1 cellular context compared by ENCODE assay signal in the genomic region with DNA sequence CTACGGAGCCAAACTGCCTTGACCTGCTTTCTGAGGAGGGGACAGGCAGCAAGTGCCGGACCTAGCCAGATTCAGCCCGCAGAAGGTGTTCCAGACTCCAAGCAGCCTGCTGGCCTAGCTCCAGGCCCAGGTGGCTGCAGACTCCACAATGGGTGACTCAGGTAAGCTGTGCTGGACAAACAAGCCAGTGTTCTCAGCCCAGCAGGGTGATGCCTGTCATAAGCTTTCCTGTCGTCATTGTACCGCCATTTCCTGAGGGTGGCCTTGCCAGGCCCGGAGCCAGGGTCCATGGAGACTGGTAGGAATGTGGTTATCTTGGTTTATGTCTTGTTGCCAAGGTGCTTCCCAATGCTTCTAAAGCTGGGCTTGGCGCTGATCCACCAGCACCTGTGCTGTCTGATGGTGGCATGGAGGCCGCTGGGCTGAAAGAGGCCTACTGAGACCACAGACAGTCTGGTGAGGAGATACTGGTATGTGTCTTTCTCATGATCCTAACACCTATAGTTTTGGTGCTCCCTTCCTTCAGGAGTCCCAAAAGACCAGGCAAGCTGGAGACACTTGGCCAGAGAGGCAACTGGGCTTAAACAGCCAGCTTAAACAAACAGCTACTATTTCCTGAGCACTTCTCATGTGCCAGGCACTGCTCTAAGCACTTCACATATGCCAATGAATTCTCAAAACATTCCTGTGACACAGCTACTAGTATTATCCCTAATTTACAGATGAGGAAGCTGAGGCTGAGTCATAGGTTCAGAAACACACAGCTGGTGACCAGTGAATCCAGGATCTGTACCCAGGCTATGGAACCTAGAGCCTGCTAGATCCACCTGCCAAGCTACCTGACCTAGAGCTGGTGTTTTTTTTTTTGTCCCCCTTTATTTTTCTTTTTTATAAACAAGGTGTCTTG.
A peak's percentile ranks its signal among the peaks of the same experiment; 100 is the strongest.
TF ChIP-seq lines count a peak whose summit lies in the region.

No MANE protein-coding gene starts in this region.

TF ChIP-seq in K562, 482 proteins besides CTCF, POLR2A, EP300 and RAD21 (continued from another document and continues in another):
- TF ChIP-seq GATA2 (CRISPR knock-in tag; IDR thresholded peaks at IDR 0.05) (no peak), FOXK2 (conservative IDR thresholded peaks at IDR 0.05 in 1 of 2, IDR thresholded peaks at IDR 0.05 in 1 of 2; ENCODE audit: low read depth in 2 of 2) (no peak), SREBF1 (IDR thresholded peaks at IDR 0.05; ENCODE audit: borderline replicate concordance, low read depth, low read length) (no peak), NFRKB (IDR thresholded peaks at IDR 0.05; ENCODE audit: low read depth) (no peak), RBM25 (IDR thresholded peaks at IDR 0.05; ENCODE audit: low read depth, low read length, severe bottlenecking) (peak; percentile 61), ESRRA (IDR thresholded peaks at IDR 0.05; ENCODE audit: borderline replicate concordance, low read depth) (no peak), KLF13 (tag; IDR thresholded peaks at IDR 0.05; ENCODE audit: borderline replicate concordance, low read depth) (no peak), MCM3 (IDR thresholded peaks at IDR 0.05) (no peak), NR1H2 (CRISPR knock-in tag; IDR thresholded peaks at IDR 0.05) (no peak), TEAD1 (CRISPR knock-in tag; IDR thresholded peaks at IDR 0.05) (no peak), ZNF217 (CRISPR knock-in tag; IDR thresholded peaks at IDR 0.05) (no peak), BCOR (IDR thresholded peaks at IDR 0.05) (peak; percentile 79; the same call in 1 of the 2 replicates), KLF10 (CRISPR knock-in tag; IDR thresholded peaks at IDR 0.05) (no peak), ZNF140 (CRISPR knock-in tag; IDR thresholded peaks at IDR 0.05) (no peak), ZNF507 (tag; conservative IDR thresholded peaks at IDR 0.05) (no peak), DIDO1 (tag; IDR thresholded peaks at IDR 0.05; ENCODE audit: low read depth) (no peak), MAZ (CRISPR knock-in tag; conservative IDR thresholded peaks at IDR 0.05 in 1 of 2, IDR thresholded peaks at IDR 0.05 in 1 of 2) (no peak), DPF2 (IDR thresholded peaks at IDR 0.05) (no peak), ELF4 (CRISPR knock-in tag; IDR thresholded peaks at IDR 0.05) (no peak), TBL1XR1 (IDR thresholded peaks at IDR 0.05; ENCODE audit: low read length in 2 of 2) (no peak), GABPB1 (CRISPR knock-in tag; IDR thresholded peaks at IDR 0.05) (peak; percentile 54; the same call in 1 of the 2 replicates), CHCHD3 (CRISPR knock-in tag; IDR thresholded peaks at IDR 0.05) (no peak), PHB2 (IDR thresholded peaks at IDR 0.05; ENCODE audit: low read depth) (no peak), ELF1 (tag; IDR thresholded peaks at IDR 0.05) (0 out of 2 replicates have a peak, but pooled peaks have one; percentile 25), TGIF2 (CRISPR knock-in tag; IDR thresholded peaks at IDR 0.05) (no peak), CBX3 (IDR thresholded peaks at IDR 0.05; ENCODE audit: borderline replicate concordance in 1 of 2, low read length in 2 of 2) (no peak), HCFC1 (IDR thresholded peaks at IDR 0.05; ENCODE audit: low read depth, low read length) (0 out of 2 replicates have a peak, but pooled peaks have one; percentile 6)
- TF ChIP-seq, protein P1, sequence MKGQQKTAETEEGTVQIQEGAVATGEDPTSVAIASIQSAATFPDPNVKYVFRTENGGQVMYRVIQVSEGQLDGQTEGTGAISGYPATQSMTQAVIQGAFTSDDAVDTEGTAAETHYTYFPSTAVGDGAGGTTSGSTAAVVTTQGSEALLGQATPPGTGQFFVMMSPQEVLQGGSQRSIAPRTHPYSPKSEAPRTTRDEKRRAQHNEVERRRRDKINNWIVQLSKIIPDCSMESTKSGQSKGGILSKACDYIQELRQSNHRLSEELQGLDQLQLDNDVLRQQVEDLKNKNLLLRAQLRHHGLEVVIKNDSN (CRISPR knock-in tag; IDR thresholded peaks at IDR 0.05), result no peak
- TF ChIP-seq, protein P2, sequence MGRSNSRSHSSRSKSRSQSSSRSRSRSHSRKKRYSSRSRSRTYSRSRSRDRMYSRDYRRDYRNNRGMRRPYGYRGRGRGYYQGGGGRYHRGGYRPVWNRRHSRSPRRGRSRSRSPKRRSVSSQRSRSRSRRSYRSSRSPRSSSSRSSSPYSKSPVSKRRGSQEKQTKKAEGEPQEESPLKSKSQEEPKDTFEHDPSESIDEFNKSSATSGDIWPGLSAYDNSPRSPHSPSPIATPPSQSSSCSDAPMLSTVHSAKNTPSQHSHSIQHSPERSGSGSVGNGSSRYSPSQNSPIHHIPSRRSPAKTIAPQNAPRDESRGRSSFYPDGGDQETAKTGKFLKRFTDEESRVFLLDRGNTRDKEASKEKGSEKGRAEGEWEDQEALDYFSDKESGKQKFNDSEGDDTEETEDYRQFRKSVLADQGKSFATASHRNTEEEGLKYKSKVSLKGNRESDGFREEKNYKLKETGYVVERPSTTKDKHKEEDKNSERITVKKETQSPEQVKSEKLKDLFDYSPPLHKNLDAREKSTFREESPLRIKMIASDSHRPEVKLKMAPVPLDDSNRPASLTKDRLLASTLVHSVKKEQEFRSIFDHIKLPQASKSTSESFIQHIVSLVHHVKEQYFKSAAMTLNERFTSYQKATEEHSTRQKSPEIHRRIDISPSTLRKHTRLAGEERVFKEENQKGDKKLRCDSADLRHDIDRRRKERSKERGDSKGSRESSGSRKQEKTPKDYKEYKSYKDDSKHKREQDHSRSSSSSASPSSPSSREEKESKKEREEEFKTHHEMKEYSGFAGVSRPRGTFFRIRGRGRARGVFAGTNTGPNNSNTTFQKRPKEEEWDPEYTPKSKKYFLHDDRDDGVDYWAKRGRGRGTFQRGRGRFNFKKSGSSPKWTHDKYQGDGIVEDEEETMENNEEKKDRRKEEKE (IDR thresholded peaks at IDR 0.05; ENCODE audit: borderline replicate concordance in 1 of 2, control insufficient read depth in 1 of 2, low read depth in 2 of 2, low read length in 1 of 2), result no peak
- TF ChIP-seq, protein P3, sequence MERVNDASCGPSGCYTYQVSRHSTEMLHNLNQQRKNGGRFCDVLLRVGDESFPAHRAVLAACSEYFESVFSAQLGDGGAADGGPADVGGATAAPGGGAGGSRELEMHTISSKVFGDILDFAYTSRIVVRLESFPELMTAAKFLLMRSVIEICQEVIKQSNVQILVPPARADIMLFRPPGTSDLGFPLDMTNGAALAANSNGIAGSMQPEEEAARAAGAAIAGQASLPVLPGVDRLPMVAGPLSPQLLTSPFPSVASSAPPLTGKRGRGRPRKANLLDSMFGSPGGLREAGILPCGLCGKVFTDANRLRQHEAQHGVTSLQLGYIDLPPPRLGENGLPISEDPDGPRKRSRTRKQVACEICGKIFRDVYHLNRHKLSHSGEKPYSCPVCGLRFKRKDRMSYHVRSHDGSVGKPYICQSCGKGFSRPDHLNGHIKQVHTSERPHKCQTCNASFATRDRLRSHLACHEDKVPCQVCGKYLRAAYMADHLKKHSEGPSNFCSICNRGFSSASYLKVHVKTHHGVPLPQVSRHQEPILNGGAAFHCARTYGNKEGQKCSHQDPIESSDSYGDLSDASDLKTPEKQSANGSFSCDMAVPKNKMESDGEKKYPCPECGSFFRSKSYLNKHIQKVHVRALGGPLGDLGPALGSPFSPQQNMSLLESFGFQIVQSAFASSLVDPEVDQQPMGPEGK (CRISPR knock-in tag; IDR thresholded peaks at IDR 0.05; ENCODE audit: borderline replicate concordance), result no peak
- TF ChIP-seq, protein P4, sequence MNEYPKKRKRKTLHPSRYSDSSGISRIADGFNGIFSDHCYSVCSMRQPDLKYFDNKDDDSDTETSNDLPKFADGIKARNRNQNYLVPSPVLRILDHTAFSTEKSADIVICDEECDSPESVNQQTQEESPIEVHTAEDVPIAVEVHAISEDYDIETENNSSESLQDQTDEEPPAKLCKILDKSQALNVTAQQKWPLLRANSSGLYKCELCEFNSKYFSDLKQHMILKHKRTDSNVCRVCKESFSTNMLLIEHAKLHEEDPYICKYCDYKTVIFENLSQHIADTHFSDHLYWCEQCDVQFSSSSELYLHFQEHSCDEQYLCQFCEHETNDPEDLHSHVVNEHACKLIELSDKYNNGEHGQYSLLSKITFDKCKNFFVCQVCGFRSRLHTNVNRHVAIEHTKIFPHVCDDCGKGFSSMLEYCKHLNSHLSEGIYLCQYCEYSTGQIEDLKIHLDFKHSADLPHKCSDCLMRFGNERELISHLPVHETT (CRISPR knock-in tag; conservative IDR thresholded peaks at IDR 0.05 in 1 of 2, IDR thresholded peaks at IDR 0.05 in 1 of 2), result no peak
- TF ChIP-seq, protein P5, sequence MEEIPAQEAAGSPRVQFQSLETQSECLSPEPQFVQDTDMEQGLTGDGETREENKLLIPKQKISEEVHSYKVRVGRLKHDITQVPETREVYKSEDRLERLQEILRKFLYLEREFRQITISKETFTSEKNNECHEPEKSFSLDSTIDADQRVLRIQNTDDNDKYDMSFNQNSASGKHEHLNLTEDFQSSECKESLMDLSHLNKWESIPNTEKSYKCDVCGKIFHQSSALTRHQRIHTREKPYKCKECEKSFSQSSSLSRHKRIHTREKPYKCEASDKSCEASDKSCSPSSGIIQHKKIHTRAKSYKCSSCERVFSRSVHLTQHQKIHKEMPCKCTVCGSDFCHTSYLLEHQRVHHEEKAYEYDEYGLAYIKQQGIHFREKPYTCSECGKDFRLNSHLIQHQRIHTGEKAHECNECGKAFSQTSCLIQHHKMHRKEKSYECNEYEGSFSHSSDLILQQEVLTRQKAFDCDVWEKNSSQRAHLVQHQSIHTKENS (CRISPR knock-in tag; IDR thresholded peaks at IDR 0.05), result no peak
- TF ChIP-seq, protein P6, sequence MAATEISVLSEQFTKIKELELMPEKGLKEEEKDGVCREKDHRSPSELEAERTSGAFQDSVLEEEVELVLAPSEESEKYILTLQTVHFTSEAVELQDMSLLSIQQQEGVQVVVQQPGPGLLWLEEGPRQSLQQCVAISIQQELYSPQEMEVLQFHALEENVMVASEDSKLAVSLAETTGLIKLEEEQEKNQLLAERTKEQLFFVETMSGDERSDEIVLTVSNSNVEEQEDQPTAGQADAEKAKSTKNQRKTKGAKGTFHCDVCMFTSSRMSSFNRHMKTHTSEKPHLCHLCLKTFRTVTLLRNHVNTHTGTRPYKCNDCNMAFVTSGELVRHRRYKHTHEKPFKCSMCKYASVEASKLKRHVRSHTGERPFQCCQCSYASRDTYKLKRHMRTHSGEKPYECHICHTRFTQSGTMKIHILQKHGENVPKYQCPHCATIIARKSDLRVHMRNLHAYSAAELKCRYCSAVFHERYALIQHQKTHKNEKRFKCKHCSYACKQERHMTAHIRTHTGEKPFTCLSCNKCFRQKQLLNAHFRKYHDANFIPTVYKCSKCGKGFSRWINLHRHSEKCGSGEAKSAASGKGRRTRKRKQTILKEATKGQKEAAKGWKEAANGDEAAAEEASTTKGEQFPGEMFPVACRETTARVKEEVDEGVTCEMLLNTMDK (IDR thresholded peaks at IDR 0.05; ENCODE audit: borderline replicate concordance, insufficient read depth, low read depth, low read length, poor library complexity, severe bottlenecking), result no peak
- TF ChIP-seq, protein P7, sequence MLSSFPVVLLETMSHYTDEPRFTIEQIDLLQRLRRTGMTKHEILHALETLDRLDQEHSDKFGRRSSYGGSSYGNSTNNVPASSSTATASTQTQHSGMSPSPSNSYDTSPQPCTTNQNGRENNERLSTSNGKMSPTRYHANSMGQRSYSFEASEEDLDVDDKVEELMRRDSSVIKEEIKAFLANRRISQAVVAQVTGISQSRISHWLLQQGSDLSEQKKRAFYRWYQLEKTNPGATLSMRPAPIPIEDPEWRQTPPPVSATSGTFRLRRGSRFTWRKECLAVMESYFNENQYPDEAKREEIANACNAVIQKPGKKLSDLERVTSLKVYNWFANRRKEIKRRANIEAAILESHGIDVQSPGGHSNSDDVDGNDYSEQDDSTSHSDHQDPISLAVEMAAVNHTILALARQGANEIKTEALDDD (IDR thresholded peaks at IDR 0.05), result no peak
- TF ChIP-seq, protein P8, sequence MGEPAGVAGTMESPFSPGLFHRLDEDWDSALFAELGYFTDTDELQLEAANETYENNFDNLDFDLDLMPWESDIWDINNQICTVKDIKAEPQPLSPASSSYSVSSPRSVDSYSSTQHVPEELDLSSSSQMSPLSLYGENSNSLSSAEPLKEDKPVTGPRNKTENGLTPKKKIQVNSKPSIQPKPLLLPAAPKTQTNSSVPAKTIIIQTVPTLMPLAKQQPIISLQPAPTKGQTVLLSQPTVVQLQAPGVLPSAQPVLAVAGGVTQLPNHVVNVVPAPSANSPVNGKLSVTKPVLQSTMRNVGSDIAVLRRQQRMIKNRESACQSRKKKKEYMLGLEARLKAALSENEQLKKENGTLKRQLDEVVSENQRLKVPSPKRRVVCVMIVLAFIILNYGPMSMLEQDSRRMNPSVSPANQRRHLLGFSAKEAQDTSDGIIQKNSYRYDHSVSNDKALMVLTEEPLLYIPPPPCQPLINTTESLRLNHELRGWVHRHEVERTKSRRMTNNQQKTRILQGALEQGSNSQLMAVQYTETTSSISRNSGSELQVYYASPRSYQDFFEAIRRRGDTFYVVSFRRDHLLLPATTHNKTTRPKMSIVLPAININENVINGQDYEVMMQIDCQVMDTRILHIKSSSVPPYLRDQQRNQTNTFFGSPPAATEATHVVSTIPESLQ (CRISPR knock-in tag; IDR thresholded peaks at IDR 0.05), result 0 out of 2 replicates have a peak, but pooled peaks have one; percentile 46
- TF ChIP-seq, protein P9, sequence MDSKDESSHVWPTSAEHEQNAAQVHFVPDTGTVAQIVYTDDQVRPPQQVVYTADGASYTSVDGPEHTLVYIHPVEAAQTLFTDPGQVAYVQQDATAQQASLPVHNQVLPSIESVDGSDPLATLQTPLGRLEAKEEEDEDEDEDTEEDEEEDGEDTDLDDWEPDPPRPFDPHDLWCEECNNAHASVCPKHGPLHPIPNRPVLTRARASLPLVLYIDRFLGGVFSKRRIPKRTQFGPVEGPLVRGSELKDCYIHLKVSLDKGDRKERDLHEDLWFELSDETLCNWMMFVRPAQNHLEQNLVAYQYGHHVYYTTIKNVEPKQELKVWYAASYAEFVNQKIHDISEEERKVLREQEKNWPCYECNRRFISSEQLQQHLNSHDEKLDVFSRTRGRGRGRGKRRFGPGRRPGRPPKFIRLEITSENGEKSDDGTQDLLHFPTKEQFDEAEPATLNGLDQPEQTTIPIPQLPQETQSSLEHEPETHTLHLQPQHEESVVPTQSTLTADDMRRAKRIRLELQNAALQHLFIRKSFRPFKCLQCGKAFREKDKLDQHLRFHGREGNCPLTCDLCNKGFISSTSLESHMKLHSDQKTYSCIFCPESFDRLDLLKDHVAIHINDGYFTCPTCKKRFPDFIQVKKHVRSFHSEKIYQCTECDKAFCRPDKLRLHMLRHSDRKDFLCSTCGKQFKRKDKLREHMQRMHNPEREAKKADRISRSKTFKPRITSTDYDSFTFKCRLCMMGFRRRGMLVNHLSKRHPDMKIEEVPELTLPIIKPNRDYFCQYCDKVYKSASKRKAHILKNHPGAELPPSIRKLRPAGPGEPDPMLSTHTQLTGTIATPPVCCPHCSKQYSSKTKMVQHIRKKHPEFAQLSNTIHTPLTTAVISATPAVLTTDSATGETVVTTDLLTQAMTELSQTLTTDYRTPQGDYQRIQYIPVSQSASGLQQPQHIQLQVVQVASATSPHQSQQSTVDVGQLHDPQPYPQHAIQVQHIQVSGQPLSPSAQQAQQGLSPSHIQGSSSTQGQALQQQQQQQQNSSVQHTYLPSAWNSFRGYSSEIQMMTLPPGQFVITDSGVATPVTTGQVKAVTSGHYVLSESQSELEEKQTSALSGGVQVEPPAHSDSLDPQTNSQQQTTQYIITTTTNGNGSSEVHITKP (IDR thresholded peaks at IDR 0.05; ENCODE audit: partially characterized antibody), result no peak
